Comparison of ENCODE assay signal across 14 cellular contexts in the genomic region with DNA sequence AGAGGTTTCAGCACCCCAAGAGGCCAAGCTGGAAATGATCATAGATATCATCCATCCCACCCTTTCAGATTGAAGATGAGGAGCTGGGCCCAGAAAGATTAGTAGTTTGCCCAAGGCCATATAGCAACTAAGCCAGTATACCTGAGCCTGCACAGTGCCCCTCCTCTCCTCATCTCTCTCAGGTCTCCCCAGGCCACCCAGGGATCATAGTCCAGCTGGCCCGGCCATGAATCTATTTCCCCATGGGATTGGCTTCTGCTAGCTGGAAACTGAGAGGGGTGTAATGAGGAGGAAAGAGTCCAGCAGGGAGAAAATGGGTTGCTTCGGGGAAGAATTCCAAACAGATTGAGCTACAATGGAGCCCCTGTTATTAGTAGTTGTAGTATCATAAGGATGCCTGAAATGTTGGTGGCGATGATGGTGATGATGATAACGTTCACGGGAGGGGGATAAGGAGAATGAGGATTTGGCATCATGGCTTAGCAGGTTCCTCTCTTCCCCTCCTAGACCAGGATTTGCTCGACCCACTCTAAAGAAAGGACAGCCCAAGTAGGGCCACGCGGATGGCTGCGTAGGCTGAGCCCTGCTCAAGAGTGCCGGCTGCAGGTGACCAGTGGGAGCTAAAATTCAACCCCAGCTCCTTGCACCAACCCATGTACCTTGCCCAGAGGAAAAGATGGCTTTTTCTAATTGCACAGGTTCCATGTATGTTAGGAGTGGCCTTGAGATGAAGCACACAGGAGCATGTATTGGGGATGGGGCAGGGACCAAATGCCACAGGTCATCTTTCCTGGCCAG.
DNase-seq lines count a peak whose midpoint lies in the region; ATAC-seq and TF ChIP-seq lines count a peak whose summit lies in the region.
"Had no signal": no experiment of that assay in that cellular context is flagged by ENCODE, and none has a peak within 500 bp of the region (broad histone marks: within the 10 kb centered on the region; RNA-seq: fewer than 3 reads in every experiment).

No MANE protein-coding gene starts in this region.

- H3K4me3 ChIP-seq in GM06990 (replicated peaks; ENCODE audit: low read depth, low read length) (no peak overlapping the region), HCT116 (replicated peaks in 1 of 2; ENCODE audit: low read depth in 1 of 2, low read length in 2 of 2) (no peak overlapping the region), right lobe of liver (no peak overlapping the region)

- no peak for DNase-seq in GM06990 (ENCODE audit: extremely low read depth, insufficient read length)
- DNase-seq in HCT116 (ENCODE audit: low read depth, low spot score), result no peak
- peak; percentile 2 for DNase-seq in cerebellar cortex (ENCODE audit: low spot score)
- DNase-seq in right lobe of liver, result peak in 1 of 3 donors; percentile 43
- DNase-seq in globus pallidus (ENCODE audit: low spot score), result no peak
- DNase-seq: ACHN; CD4-positive, alpha-beta memory T cell; NCI-H1048; NCI-H2107; NCI-H446; NCI-H748 treated with DMSO at 0.1 percent for 48 hours; SHP77 had no signal

- TF ChIP-seq CTCF in GM06990 (IDR thresholded peaks at IDR 0.05; ENCODE audit: insufficient read depth, low read length, poor library complexity, severe bottlenecking) (peak; percentile 12), HCT116 (IDR thresholded peaks at IDR 0.05 in 2 of 3, conservative IDR thresholded peaks at IDR 0.05 in 1 of 3; ENCODE audit: borderline replicate concordance in 1 of 3, insufficient read depth in 1 of 3, low read depth in 2 of 3, low read length in 2 of 3) (peak in 1 of 3 experiments; percentile 18; a peak in 2 of 6 replicates), right lobe of liver (IDR thresholded peaks at IDR 0.05) (no peak)

- no peak for TF ChIP-seq POLR2A in HCT116 (IDR thresholded peaks at IDR 0.05; ENCODE audit: borderline replicate concordance, extremely low read depth, insufficient read depth, insufficient read length)
- TF ChIP-seq POLR2A in right lobe of liver (IDR thresholded peaks at IDR 0.05), result no peak

- CTCF ChIA-PET in HCT116 (lab: Charles Lee), result interaction anchor here (1.0 to 1.9 kb wide), 3 partner anchors 189 to 461 kb away, joined by 5 to 15 read pairs (median 6); no protein-coding TSS in a partner anchor

- WGBS in right lobe of liver (ENCODE audit: insufficient coverage, low coverage, low lambda C conversion rate, missing lambda C conversion rate), result 45% methylated on average over 5 of the region's 10 CpGs

- no peaks in the 10 kb centered on the region for H3K9me2 ChIP-seq in HCT116 (ENCODE audit: insufficient read depth)

- no peaks in the 10 kb centered on the region for H3K36me3 ChIP-seq in GM06990 (ENCODE audit: control insufficient read depth, insufficient read depth, low read length)
- no peaks in the 10 kb centered on the region for H3K36me3 ChIP-seq in HCT116 (ENCODE audit: control insufficient read depth in 1 of 2, insufficient read depth in 2 of 2, low read length in 2 of 2)
- H3K36me3 ChIP-seq in right lobe of liver, result no peaks in the 10 kb centered on the region

- H3K9me3 ChIP-seq in HCT116 (ENCODE audit: control insufficient read depth in 1 of 2, insufficient read depth in 1 of 2, low read depth in 1 of 2, low read length in 2 of 2) (no peaks in the 10 kb centered on the region), right lobe of liver (no peaks in the 10 kb centered on the region)

- RAD21 ChIA-PET in HCT116 (lab: Charles Lee; ENCODE audit: low non-redundant PET in 1 of 2, low total read pairs in 2 of 2, uncharacterized antibody in 2 of 2, unreplicated experiment in 2 of 2), result interaction anchor here in 1 of 2 experiments (1.2 kb wide), 1 partner anchor 455 kb away, joined by 7 read pairs; the partner anchor contains the start of gene EFNB1

- peak; percentile 29 for TF ChIP-seq RAD21 in HCT116 (IDR thresholded peaks at IDR 0.05; ENCODE audit: low read depth)

- H3K27me3 ChIP-seq in GM06990 (replicated peaks; ENCODE audit: control insufficient read depth, insufficient read depth, low read length) (no peaks in the 10 kb centered on the region), HCT116 (ENCODE audit: insufficient read depth, low read length) (no peaks in the 10 kb centered on the region), right lobe of liver (no peaks in the 10 kb centered on the region)

- ATAC-seq in HCT116 (0 out of 2 replicates have a peak, but pooled peaks have one; percentile 36), right lobe of liver (peak; percentile 13 to 36 (median 22)), HG02885 (IDR thresholded peaks at IDR 0.05; ENCODE audit: poor library complexity, unreplicated experiment) (no peak), GM19455 (IDR thresholded peaks at IDR 0.05; ENCODE audit: unreplicated experiment) (no peak)

- H3K4me1 ChIP-seq in HCT116 (ENCODE audit: control insufficient read depth in 1 of 2, insufficient read depth in 2 of 2, low read length in 2 of 2), result no peaks in the 10 kb centered on the region; a peak in 1 of 4 replicates
- H3K4me1 ChIP-seq in right lobe of liver, result peaks cover 0 to 4% (median 0%) of the 10 kb centered on the region in 4 donors

- H3K27ac ChIP-seq in HCT116 (ENCODE audit: low read depth, low read length), result no peak overlapping the region
- H3K27ac ChIP-seq in right lobe of liver, result no peak overlapping the region

- H3K4me2 ChIP-seq in HCT116 (ENCODE audit: low read length), result no peak overlapping the region

- POLR2A ChIA-PET in HCT116 (lab: Charles Lee), result interaction anchor here (0.7 to 1.8 kb wide), 3 partner anchors 92 to 461 kb away, joined by 3 to 6 read pairs (median 3); partner anchors contain the start of gene EFNB1

- H2AFZ ChIP-seq in HCT116 (ENCODE audit: low read depth, low read length, poor library complexity, severe bottlenecking), result no peak overlapping the region

- no TSS peak for BruUV-seq in HCT116 (replicated peaks; lab: Mats Ljungman, UMichigan)

- H3K9ac ChIP-seq in HCT116 (ENCODE audit: low read length), result no peak overlapping the region

- H3K79me2 ChIP-seq in HCT116 (ENCODE audit: insufficient read depth, low read length), result no peaks in the 10 kb centered on the region

- intact Hi-C loops in HCT116 (cut with micrococcal nuclease), result no loop called here
- intact Hi-C loops in right lobe of liver (cut with DNase I), result no loop called here

- no peaks in the 10 kb centered on the region for H4K20me1 ChIP-seq in HCT116 (ENCODE audit: insufficient read depth)

TF ChIP-seq in HCT116, 20 proteins besides CTCF, POLR2A, EP300 and RAD21 (continues in another document):
- TF ChIP-seq, protein P1, sequence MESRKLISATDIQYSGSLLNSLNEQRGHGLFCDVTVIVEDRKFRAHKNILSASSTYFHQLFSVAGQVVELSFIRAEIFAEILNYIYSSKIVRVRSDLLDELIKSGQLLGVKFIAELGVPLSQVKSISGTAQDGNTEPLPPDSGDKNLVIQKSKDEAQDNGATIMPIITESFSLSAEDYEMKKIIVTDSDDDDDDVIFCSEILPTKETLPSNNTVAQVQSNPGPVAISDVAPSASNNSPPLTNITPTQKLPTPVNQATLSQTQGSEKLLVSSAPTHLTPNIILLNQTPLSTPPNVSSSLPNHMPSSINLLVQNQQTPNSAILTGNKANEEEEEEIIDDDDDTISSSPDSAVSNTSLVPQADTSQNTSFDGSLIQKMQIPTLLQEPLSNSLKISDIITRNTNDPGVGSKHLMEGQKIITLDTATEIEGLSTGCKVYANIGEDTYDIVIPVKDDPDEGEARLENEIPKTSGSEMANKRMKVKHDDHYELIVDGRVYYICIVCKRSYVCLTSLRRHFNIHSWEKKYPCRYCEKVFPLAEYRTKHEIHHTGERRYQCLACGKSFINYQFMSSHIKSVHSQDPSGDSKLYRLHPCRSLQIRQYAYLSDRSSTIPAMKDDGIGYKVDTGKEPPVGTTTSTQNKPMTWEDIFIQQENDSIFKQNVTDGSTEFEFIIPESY (IDR thresholded peaks at IDR 0.05; ENCODE audit: extremely low read depth, insufficient replicate concordance, low read length), result no peak
- TF ChIP-seq EZH2phosphoT487 (IDR thresholded peaks at IDR 0.05; ENCODE audit: borderline replicate concordance), result no peak
- no peak for TF ChIP-seq YY1 (IDR thresholded peaks at IDR 0.05; ENCODE audit: extremely low read depth, insufficient replicate concordance, low read depth, low read length)
- no peak for TF ChIP-seq SRF (IDR thresholded peaks at IDR 0.05; ENCODE audit: low read depth)
- no peak for TF ChIP-seq FOSL1 (IDR thresholded peaks at IDR 0.05; ENCODE audit: low read depth)
- TF ChIP-seq CBX3 (IDR thresholded peaks at IDR 0.05; ENCODE audit: low read depth), result no peak
- no peak for TF ChIP-seq TCF7L2 (IDR thresholded peaks at IDR 0.05; ENCODE audit: borderline replicate concordance, extremely low read depth, insufficient read depth, insufficient read length)
- TF ChIP-seq ZNF274 (IDR thresholded peaks at IDR 0.05; ENCODE audit: low read depth, low read length), result no peak
- TF ChIP-seq REST (IDR thresholded peaks at IDR 0.05; ENCODE audit: low read depth), result no peak
- no peak for TF ChIP-seq JUND (IDR thresholded peaks at IDR 0.05)
- TF ChIP-seq ZFX (IDR thresholded peaks at IDR 0.05), result no peak
- no peak for TF ChIP-seq ELF1 (IDR thresholded peaks at IDR 0.05; ENCODE audit: borderline replicate concordance, low read depth)
- TF ChIP-seq POLR2AphosphoS5 (IDR thresholded peaks at IDR 0.05; ENCODE audit: low read depth, low read length), result no peak

Comparison
In these comparisons a context has a peak if more than half of its experiments do, and no peak if none do; other contexts are left out.
1. ATAC-seq: peak in HCT116 (single experiment) and right lobe of liver (4 of 4); none in HG02885 (single experiment) and GM19455 (single experiment).